8 cellular contexts compared by ENCODE assay signal in the genomic region with DNA sequence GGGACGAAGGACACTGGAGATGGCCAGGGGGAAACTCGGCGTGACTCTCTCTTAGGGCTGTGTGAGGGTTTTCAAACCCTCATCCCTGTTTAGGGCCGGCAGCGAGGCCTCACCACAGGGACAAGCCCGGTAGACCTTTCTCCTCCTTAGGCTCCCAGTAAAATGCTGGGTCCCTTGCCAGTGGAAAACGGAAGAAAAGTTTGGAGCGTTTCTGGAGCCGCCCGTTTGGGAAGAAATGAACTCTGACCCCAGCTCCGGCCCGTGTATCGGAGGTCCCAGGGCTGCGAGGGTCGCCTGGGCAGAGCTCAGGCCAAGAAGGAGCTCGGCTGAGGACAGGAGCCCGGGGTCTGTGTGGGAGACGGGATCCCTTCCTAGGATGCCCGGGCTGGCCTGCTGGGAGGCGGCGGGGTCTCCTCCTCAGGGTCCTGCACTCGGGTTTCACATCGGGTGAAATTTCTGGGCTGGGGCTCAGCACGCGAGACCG. TPM values are rescaled to one million over a fixed set of nuclear protein-coding genes. Genes with fewer than 3 reads are reported as not detected.
DNase-seq lines count a peak whose midpoint lies in the region; ATAC-seq, FAIRE-seq and TF ChIP-seq lines count a peak whose summit lies in the region.

No MANE protein-coding gene starts in this region.

- H3K9me3 ChIP-seq in mammary epithelial cell (replicated peaks; ENCODE audit: insufficient read depth, low read length) (no peaks in the 10 kb centered on the region), lung (ENCODE audit: control insufficient read depth in 2 of 2, insufficient read depth in 1 of 2, low read length in 1 of 2) (peaks cover 0 to 2% of the 10 kb centered on the region in 2 donors)

- peak; percentile 54 for DNase-seq in GM13977 (ENCODE audit: low spot score)
- DNase-seq in LoVo (ENCODE audit: low spot score): peak; percentile 17
- peak; percentile 48 for DNase-seq in mammary epithelial cell
- no peak for DNase-seq in lung (ENCODE audit: low spot score)
- DNase-seq in urothelium cell line (ENCODE audit: low spot score): peak; percentile 35
- no peak for DNase-seq in hippocampal formation (lab: John Stamatoyannopoulos, UW)
- no peak for DNase-seq in AG20443 (ENCODE audit: low spot score)

- H3K27ac ChIP-seq in mammary epithelial cell (ENCODE audit: insufficient read depth, low read depth, low read length): peak overlapping the region; percentile 91
- peak overlapping the region; percentile 81 to 93 for H3K27ac ChIP-seq in lung (ENCODE audit: low read depth in 1 of 2, low read length in 1 of 2)

- H3K79me2 ChIP-seq in mammary epithelial cell (ENCODE audit: insufficient read depth, low read length): no peaks in the 10 kb centered on the region

- no peaks in the 10 kb centered on the region for H4K20me1 ChIP-seq in mammary epithelial cell (ENCODE audit: insufficient read depth, low read length)

- peak overlapping the region; percentile 94 for H3K9ac ChIP-seq in mammary epithelial cell (ENCODE audit: insufficient read depth, low read length)

- dilution Hi-C loops in mammary epithelial cell (cut with HindIII; ENCODE audit: low sequenced_read_pairs): no loop called here

- H3K4me3 ChIP-seq in mammary epithelial cell (replicated peaks in 1 of 3; ENCODE audit: insufficient read depth in 1 of 3, low read depth in 2 of 3, low read length in 3 of 3) (peak overlapping the region; percentile 79 to 90 (median 83)), lung (peak overlapping the region; percentile 79)

- H3K27me3 ChIP-seq in mammary epithelial cell (ENCODE audit: insufficient read depth, low read length) (no peaks in the 10 kb centered on the region), lung (ENCODE audit: control insufficient read depth, insufficient read depth) (no peaks in the 10 kb centered on the region)

- CTCF ChIA-PET in mammary epithelial cell (lab: Charles Lee; ENCODE audit: low non-redundant PET): interaction anchor here (0.6 kb wide), 1 partner anchor 126 kb away, joined by 4 read pairs; no protein-coding TSS in a partner anchor

- no peak for FAIRE-seq in urothelium cell line (lab: Jason Lieb, UNC)

- in situ Hi-C loops in GM13977 (cut with MboI; ENCODE audit: low pct_unique_long_range_greater_than_20kb, low sequenced_read_pairs, unreplicated experiment) (no loop called here), mammary epithelial cell (cut with MboI; ENCODE audit: low sequenced_read_pairs in 2 of 2) (no loop called here)

- no TSS peak for BruUV-seq in mammary epithelial cell (replicated peaks; lab: Mats Ljungman, UMichigan)

- H3K36me3 ChIP-seq in mammary epithelial cell (ENCODE audit: insufficient read depth, low read length): no peaks in the 10 kb centered on the region
- H3K36me3 ChIP-seq in lung (ENCODE audit: control insufficient read depth in 2 of 2, insufficient read depth in 2 of 2, low read length in 2 of 2): no peaks in the 10 kb centered on the region

- H3K4me1 ChIP-seq in mammary epithelial cell (ENCODE audit: insufficient read depth, low read length): peaks cover 11% of the 10 kb centered on the region
- peaks cover 0 to 8% of the 10 kb centered on the region in 2 donors for H3K4me1 ChIP-seq in lung (ENCODE audit: control insufficient read depth in 2 of 2, insufficient read depth in 2 of 2, low read length in 2 of 2)

- no peak for TF ChIP-seq CTCF in GM13977 (IDR thresholded peaks at IDR 0.05; ENCODE audit: extremely low read depth, insufficient read depth, missing control alignments)
- TF ChIP-seq CTCF in mammary epithelial cell (conservative IDR thresholded peaks at IDR 0.05 in 1 of 2, IDR thresholded peaks at IDR 0.05 in 1 of 2; ENCODE audit: extremely low read depth in 1 of 2, insufficient read depth in 1 of 2, low read depth in 1 of 2, low read length in 2 of 2): no peak
- TF ChIP-seq CTCF in lung (IDR thresholded peaks at IDR 0.05; ENCODE audit: control extremely low read depth, extremely low read depth): no peak

- H3K4me2 ChIP-seq in mammary epithelial cell (ENCODE audit: insufficient read depth, low read depth, low read length): peak overlapping the region; percentile 95

- WGBS in mammary epithelial cell (ENCODE audit: low coverage, missing lambda C conversion rate): 0% methylated on average over 16 of the region's 26 CpGs
- 1% methylated on average over 25 to 26 of the region's 26 CpGs for WGBS in lung, 2 donors

- intact Hi-C loops in mammary epithelial cell (cut with micrococcal nuclease): loop anchor here (1.0 kb wide), 2 partner anchors 8 to 31 kb away; no protein-coding TSS in a partner anchor

- ATAC-seq in lung (ENCODE audit: insufficient read depth, low FRiP score): peak; percentile 12
- ATAC-seq in GM18520 (IDR thresholded peaks at IDR 0.05; ENCODE audit: unreplicated experiment): no peak

- H2AFZ ChIP-seq in mammary epithelial cell (ENCODE audit: low read depth, low read length): peak overlapping the region; percentile 78

RNA-seq across cellular contexts. Expression of a gene that starts 23.2 kb away (rescaled TPM):
- total RNA-seq in mammary epithelial cell (10 to 100 TPM in 1 of 2 donors, 1 to 10 TPM in 1; 7.7 to 10.8 TPM), lung (10 to 100 TPM; 12.8 to 13.1 TPM)
- polyA plus RNA-seq in mammary epithelial cell (0.78 TPM), lung (10 to 100 TPM in 1 of 2 donors, 1 to 10 TPM in 1; 7.8 to 10.3 TPM)
- 6.5 TPM for polyA minus RNA-seq in mammary epithelial cell

RNA-seq across cellular contexts. Expression of a gene that starts 29.9 kb away (rescaled TPM):
- not detected for total RNA-seq in mammary epithelial cell
- polyA plus RNA-seq in mammary epithelial cell: 0.54 TPM
- polyA minus RNA-seq in mammary epithelial cell: not detected
- total RNA-seq in lung: not detected
- polyA plus RNA-seq in lung: not detected

RNA-seq across cellular contexts. Expression of a gene that starts 45.7 kb away (rescaled TPM):
- total RNA-seq in mammary epithelial cell (10 to 100 TPM; 14.8 to 19.2 TPM), lung (10 to 100 TPM in 1 of 2 donors, 1 to 10 TPM in 1; 9.8 to 12.7 TPM)
- polyA plus RNA-seq in mammary epithelial cell (9.8 TPM), lung (10 to 100 TPM; 10.2 to 33.0 TPM)
- 6.7 TPM for polyA minus RNA-seq in mammary epithelial cell

RNA-seq across cellular contexts. Expression of a gene that starts 59.0 kb away (rescaled TPM):
- total RNA-seq in mammary epithelial cell (not detected), lung (under 1 TPM in 1 of 2 donors, not detected in 1; 0.21 TPM)
- polyA plus RNA-seq in mammary epithelial cell (not detected), lung (under 1 TPM in 1 of 2 donors, not detected in 1; 0.02 TPM)
- not detected for polyA minus RNA-seq in mammary epithelial cell

Comparison
In these comparisons a context has a peak if more than half of its experiments do, and no peak if none do; other contexts are left out.
1. DNase-seq: peak in GM13977 (single experiment), LoVo (single experiment), mammary epithelial cell (single experiment) and urothelium cell line (single experiment); none in lung (single experiment), hippocampal formation (0 of 2) and AG20443 (single experiment).